1 cellular context compared by ENCODE assay signal in the genomic region with DNA sequence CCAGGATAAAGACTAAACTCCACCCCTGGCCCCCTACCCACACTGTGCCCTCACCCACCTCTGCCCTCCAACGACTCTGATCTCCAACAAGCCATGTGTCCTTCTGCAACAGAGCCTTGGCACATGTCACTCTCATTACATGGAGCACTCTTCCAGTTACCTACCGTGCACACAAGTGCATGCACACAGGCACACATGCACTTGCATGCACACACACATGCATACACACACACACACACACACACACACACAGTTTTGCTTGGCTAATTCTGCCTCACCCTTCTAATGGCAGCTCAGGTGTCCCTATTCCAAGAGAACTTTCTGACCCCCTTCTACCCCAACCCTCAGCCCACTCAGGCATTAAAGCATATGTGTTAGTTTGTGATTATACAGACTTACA.
TF ChIP-seq lines count a peak whose summit lies in the region.

No MANE protein-coding gene starts in this region.

TF ChIP-seq in HepG2, 621 proteins besides CTCF, POLR2A, EP300 and RAD21:
- TF ChIP-seq, protein P1, sequence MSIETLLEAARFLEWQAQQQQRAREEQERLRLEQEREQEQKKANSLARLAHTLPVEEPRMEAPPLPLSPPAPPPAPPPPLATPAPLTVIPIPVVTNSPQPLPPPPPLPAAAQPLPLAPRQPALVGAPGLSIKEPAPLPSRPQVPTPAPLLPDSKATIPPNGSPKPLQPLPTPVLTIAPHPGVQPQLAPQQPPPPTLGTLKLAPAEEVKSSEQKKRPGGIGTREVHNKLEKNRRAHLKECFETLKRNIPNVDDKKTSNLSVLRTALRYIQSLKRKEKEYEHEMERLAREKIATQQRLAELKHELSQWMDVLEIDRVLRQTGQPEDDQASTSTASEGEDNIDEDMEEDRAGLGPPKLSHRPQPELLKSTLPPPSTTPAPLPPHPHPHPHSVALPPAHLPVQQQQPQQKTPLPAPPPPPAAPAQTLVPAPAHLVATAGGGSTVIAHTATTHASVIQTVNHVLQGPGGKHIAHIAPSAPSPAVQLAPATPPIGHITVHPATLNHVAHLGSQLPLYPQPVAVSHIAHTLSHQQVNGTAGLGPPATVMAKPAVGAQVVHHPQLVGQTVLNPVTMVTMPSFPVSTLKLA (IDR thresholded peaks at IDR 0.05) = peak; percentile 61
- no peak for TF ChIP-seq IRF2 (CRISPR knock-in tag; IDR thresholded peaks at IDR 0.05)
